9 cellular contexts compared by ENCODE assay signal in the genomic region with DNA sequence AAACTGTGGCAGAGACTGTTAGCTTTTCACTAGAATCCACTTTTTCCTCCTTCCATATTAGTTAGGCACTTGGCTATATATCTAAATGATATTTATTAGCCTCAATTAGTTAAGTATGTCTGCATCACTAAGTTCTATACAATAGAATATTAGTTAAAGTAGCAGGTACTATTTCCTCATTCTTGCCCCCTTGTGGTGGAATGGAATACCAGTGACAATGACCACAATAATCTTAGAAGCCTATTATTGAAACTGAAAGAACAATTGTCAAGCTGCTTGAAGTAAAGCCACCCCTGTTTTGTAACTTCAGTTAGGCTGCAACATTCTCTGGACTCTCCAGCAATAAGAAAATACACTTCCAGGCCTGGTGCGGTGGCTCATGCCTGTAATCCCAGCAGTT.
A peak's percentile ranks its signal among the peaks of the same experiment; 100 is the strongest.
DNase-seq lines count a peak whose midpoint lies in the region; ATAC-seq, FAIRE-seq and TF ChIP-seq lines count a peak whose summit lies in the region.
"Had no signal": no experiment of that assay in that cellular context is flagged by ENCODE, and none has a peak within 500 bp of the region (broad histone marks: within the 10 kb centered on the region; RNA-seq: fewer than 3 reads in every experiment).

No MANE protein-coding gene starts in this region.

- H2BK20ac ChIP-seq in IMR-90 (ENCODE audit: low read depth, low read length), result no peak overlapping the region

- TF ChIP-seq RAD21 in IMR-90 (IDR thresholded peaks at IDR 0.05; ENCODE audit: low read length), result no peak; the same call in 1 of the 2 replicates

- no CpG with 5 or more reads among the region's 1 CpG for WGBS in IMR-90 (ENCODE audit: extremely low coverage in 2 of 2, insufficient read length in 1 of 2), 2 experiments

- H4K20me1 ChIP-seq in IMR-90 (ENCODE audit: insufficient read depth, low read length), result no peaks in the 10 kb centered on the region

- intact Hi-C loops in IMR-90 (cut with micrococcal nuclease), result no loop called here
- intact Hi-C loops in colonic mucosa (cut with DNase I), result no loop called here

- no peak overlapping the region for H4K8ac ChIP-seq in IMR-90 (ENCODE audit: low read depth in 2 of 2, low read length in 2 of 2)

- H3K9me1 ChIP-seq in IMR-90 (ENCODE audit: insufficient read depth, low read length), result no peaks in the 10 kb centered on the region

- H3K36me3 ChIP-seq in IMR-90 (ENCODE audit: control insufficient read depth, insufficient read depth, low read length) (no peaks in the 10 kb centered on the region), colonic mucosa (no peaks in the 10 kb centered on the region)

- no peak for FAIRE-seq in GM12892 (lab: Jason Lieb, UNC)

- no peak overlapping the region for H3K4me2 ChIP-seq in IMR-90 (ENCODE audit: low read depth, low read length)

- no peak overlapping the region for H2AK5ac ChIP-seq in IMR-90 (ENCODE audit: low read depth, low read length)

- H2BK120ac ChIP-seq in IMR-90 (ENCODE audit: low read depth, low read length), result no peak overlapping the region

- no peaks in the 10 kb centered on the region for H3K79me1 ChIP-seq in IMR-90 (ENCODE audit: low read depth in 1 of 2, low read length in 2 of 2)

- no peak overlapping the region for H3K4ac ChIP-seq in IMR-90 (ENCODE audit: low read depth, low read length)

- no peak overlapping the region for H3K18ac ChIP-seq in IMR-90 (ENCODE audit: low read depth, low read length)

- no peak overlapping the region for H4K5ac ChIP-seq in IMR-90 (ENCODE audit: low read depth, low read length)

- POLR2A ChIA-PET in IMR-90 (lab: Charles Lee; ENCODE audit: unreplicated experiment), result no interaction called here

- H3K4me1 ChIP-seq in IMR-90 (ENCODE audit: control insufficient read depth, insufficient read depth, low read length) (peaks cover 2% of the 10 kb centered on the region; the same call in 1 of the 2 replicates), colonic mucosa (no peaks in the 10 kb centered on the region)

- CTCF ChIA-PET in IMR-90 (lab: Yijun Ruan, JAX), result no interaction called here

- no peak overlapping the region for H3K56ac ChIP-seq in IMR-90 (ENCODE audit: extremely low read depth, insufficient read depth, low read length)

- H3K9me3 Mint-ChIP-seq in stimulated activated naive CD8-positive, alpha-beta T cell treated with anti-CD3 and anti-CD28 coated beads, Interleukin-15, amount 100 ng/mL, for 72 hours, result no peaks in the 10 kb centered on the region

- no TSS peak for BruUV-seq in IMR-90 (replicated peaks; lab: Mats Ljungman, UMichigan)

- H3K27me3 ChIP-seq in IMR-90 (ENCODE audit: control insufficient read depth, insufficient read depth, low read length), result no peaks in the 10 kb centered on the region
- H3K27me3 ChIP-seq in colonic mucosa, result no peaks in the 10 kb centered on the region

- H3K9ac ChIP-seq in IMR-90 (ENCODE audit: low read depth, low read length) (no peak overlapping the region), colonic mucosa (ENCODE audit: low read depth in 2 of 2, low read length in 2 of 2) (no peak overlapping the region)

- peak; percentile 96 for ATAC-seq in GM21717 (IDR thresholded peaks at IDR 0.05; ENCODE audit: unreplicated experiment)
- no peak for ATAC-seq in IMR-90 (ENCODE audit: low read depth)
- peak; percentile 53 for ATAC-seq in stimulated activated naive CD8-positive, alpha-beta T cell treated with anti-CD3 and anti-CD28 coated beads, Interleukin-15, amount 100 ng/mL, for 72 hours

- H2BK15ac ChIP-seq in IMR-90 (ENCODE audit: low read depth, low read length), result no peak overlapping the region

- H2AFZ ChIP-seq in IMR-90 (replicated peaks; ENCODE audit: low read length, poor library complexity), result no peak overlapping the region

- no peak overlapping the region for H3K4me3 ChIP-seq in IMR-90 (ENCODE audit: insufficient read depth, low read depth, low read length)
- H3K4me3 ChIP-seq in colonic mucosa, result no peak overlapping the region

- peaks cover 3% of the 10 kb centered on the region; the same call in 1 of the 2 replicates for H3K9me3 ChIP-seq in IMR-90 (ENCODE audit: control insufficient read depth, insufficient read depth, low read length)
- H3K9me3 ChIP-seq in colonic mucosa, result no peaks in the 10 kb centered on the region

- no peak overlapping the region for H3K27ac Mint-ChIP-seq in stimulated activated naive CD8-positive, alpha-beta T cell treated with anti-CD3 and anti-CD28 coated beads, Interleukin-15, amount 100 ng/mL, for 72 hours
- H3K27ac Mint-ChIP-seq: CD8-positive, alpha-beta memory T cell had no signal

- H3K27ac ChIP-seq in IMR-90 (ENCODE audit: insufficient read depth, low read length) (no peak overlapping the region), colonic mucosa (no peak overlapping the region)

- H2AK9ac ChIP-seq in IMR-90 (replicated peaks; ENCODE audit: low read depth, low read length, poor library complexity), result no peak overlapping the region

- no peaks in the 10 kb centered on the region for H3K4me1 Mint-ChIP-seq in stimulated activated naive CD8-positive, alpha-beta T cell treated with anti-CD3 and anti-CD28 coated beads, Interleukin-15, amount 100 ng/mL, for 72 hours
- H3K4me1 Mint-ChIP-seq: CD8-positive, alpha-beta memory T cell had no signal

- no peaks in the 10 kb centered on the region for H3K27me3 Mint-ChIP-seq in stimulated activated naive CD8-positive, alpha-beta T cell treated with anti-CD3 and anti-CD28 coated beads, Interleukin-15, amount 100 ng/mL, for 72 hours

- no peak overlapping the region for H3K23ac ChIP-seq in IMR-90 (ENCODE audit: low read depth, low read length)

- H3K14ac ChIP-seq in IMR-90 (replicated peaks; ENCODE audit: low read depth, low read length), result no peak overlapping the region

- no peak for TF ChIP-seq POLR2A in IMR-90 (IDR thresholded peaks at IDR 0.05; ENCODE audit: low read depth, low read length)
- no peak for TF ChIP-seq POLR2A in GM12892 (IDR thresholded peaks at IDR 0.05; ENCODE audit: low read depth, low read length)

- H2BK5ac ChIP-seq in IMR-90 (ENCODE audit: low read depth, low read length, poor library complexity, severe bottlenecking), result no peak overlapping the region

- no peak overlapping the region for H3K4me3 Mint-ChIP-seq in stimulated activated naive CD8-positive, alpha-beta T cell treated with anti-CD3 and anti-CD28 coated beads, Interleukin-15, amount 100 ng/mL, for 72 hours
- H3K4me3 Mint-ChIP-seq: CD8-positive, alpha-beta memory T cell had no signal

- dilution Hi-C loops in IMR-90 (cut with HindIII; ENCODE audit: low sequenced_read_pairs, unreplicated experiment), result no loop called here

- no peak overlapping the region for H4K91ac ChIP-seq in IMR-90 (ENCODE audit: insufficient read depth, low read depth, low read length)

- in situ Hi-C loops in IMR-90 (cut with MboI; ENCODE audit: low sequenced_read_pairs), result no loop called here

- TF ChIP-seq CTCF in IMR-90 (conservative IDR thresholded peaks at IDR 0.05; ENCODE audit: low read depth, low read length), result peak; percentile 30
- TF ChIP-seq CTCF in colonic mucosa (IDR thresholded peaks at IDR 0.05), result peak; percentile 19

- DNase-seq in NCI-H748 (lab: John Stamatoyannopoulos, UW; ENCODE audit: unreplicated experiment) (peak; percentile 24), NCI-H748 treated with DMSO at 0.1 percent for 48 hours (lab: John Stamatoyannopoulos, UW) (no peak), IMR-90 (peak; percentile 2), colonic mucosa (peak; percentile 18), NCI-H2227 (lab: John Stamatoyannopoulos, UW; ENCODE audit: unreplicated experiment) (no peak), GM12892 (ENCODE audit: insufficient read length) (no peak)
- DNase-seq in stimulated activated naive CD8-positive, alpha-beta T cell treated with anti-CD3 and anti-CD28 coated beads, Interleukin-15, amount 100 ng/mL, for 72 hours, result no peak

TF ChIP-seq in IMR-90, 13 proteins besides CTCF, POLR2A, EP300 and RAD21:
- TF ChIP-seq, protein P1, sequence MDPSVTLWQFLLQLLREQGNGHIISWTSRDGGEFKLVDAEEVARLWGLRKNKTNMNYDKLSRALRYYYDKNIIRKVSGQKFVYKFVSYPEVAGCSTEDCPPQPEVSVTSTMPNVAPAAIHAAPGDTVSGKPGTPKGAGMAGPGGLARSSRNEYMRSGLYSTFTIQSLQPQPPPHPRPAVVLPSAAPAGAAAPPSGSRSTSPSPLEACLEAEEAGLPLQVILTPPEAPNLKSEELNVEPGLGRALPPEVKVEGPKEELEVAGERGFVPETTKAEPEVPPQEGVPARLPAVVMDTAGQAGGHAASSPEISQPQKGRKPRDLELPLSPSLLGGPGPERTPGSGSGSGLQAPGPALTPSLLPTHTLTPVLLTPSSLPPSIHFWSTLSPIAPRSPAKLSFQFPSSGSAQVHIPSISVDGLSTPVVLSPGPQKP (IDR thresholded peaks at IDR 0.05; ENCODE audit: borderline replicate concordance, low read depth, low read length), result no peak
- 0 out of 2 replicates have a peak, but pooled peaks have one; percentile 4 for TF ChIP-seq SMC3 (IDR thresholded peaks at IDR 0.05; ENCODE audit: low read depth, low read length)

Comparison
In these comparisons a context has a peak if more than half of its experiments do, and no peak if none do; other contexts are left out.
1. DNase-seq: peak in NCI-H748 (single experiment), IMR-90 (single experiment) and colonic mucosa (single experiment); none in NCI-H748 treated with DMSO at 0.1 percent for 48 hours (single experiment), stimulated activated naive CD8-positive, alpha-beta T cell treated with anti-CD3 and anti-CD28 coated beads, Interleukin-15, amount 100 ng/mL, for 72 hours (0 of 2), NCI-H2227 (single experiment) and GM12892 (single experiment).